Comparison of ENCODE assay signal across 10 cellular contexts in genomic region chr1:10511494-10511885, GRCh38. TPM values are rescaled to one million over a fixed set of nuclear protein-coding genes. Genes with fewer than 3 reads are reported as not detected.
A peak's percentile ranks its signal among the peaks of the same experiment; 100 is the strongest.
DNase-seq lines count a peak whose midpoint lies in the region; ATAC-seq and TF ChIP-seq lines count a peak whose summit lies in the region.
"Had no signal": no experiment of that assay in that cellular context is flagged by ENCODE, and none has a peak within 500 bp of the region (broad histone marks: within the 10 kb centered on the region; RNA-seq: fewer than 3 reads in every experiment).

No MANE protein-coding gene starts in this region.

- no peak for TF ChIP-seq EP300 in suprapubic skin (IDR thresholded peaks at IDR 0.05)

- H3K9me3 ChIP-seq in suprapubic skin: no peaks in the 10 kb centered on the region
- no peaks in the 10 kb centered on the region for H3K9me3 ChIP-seq in tibial artery

- H3K27ac Mint-ChIP-seq in activated T-cell treated with anti-CD3 and anti-CD28 coated beads, Interleukin-2, amount 50 U/mL, for 24 hours: peak overlapping the region; percentile 91
- peak overlapping the region; percentile 93 to 100 (median 98) for H3K27ac Mint-ChIP-seq in immature natural killer cell

- no peak for TF ChIP-seq CTCF in WI38 (IDR thresholded peaks at IDR 0.05; ENCODE audit: low read depth, low read length)
- TF ChIP-seq CTCF in suprapubic skin (IDR thresholded peaks at IDR 0.05): no peak
- no peak for TF ChIP-seq CTCF in tibial artery (IDR thresholded peaks at IDR 0.05)

- peak overlapping the region; percentile 60 for H3K4me3 Mint-ChIP-seq in activated T-cell treated with anti-CD3 and anti-CD28 coated beads, Interleukin-2, amount 50 U/mL, for 24 hours
- H3K4me3 Mint-ChIP-seq in immature natural killer cell: peak overlapping the region; percentile 77 to 91 (median 84)

- H3K4me1 ChIP-seq in suprapubic skin (peaks cover 60% of the 10 kb centered on the region), tibial artery (peaks cover 0 to 33% (median 25%) of the 10 kb centered on the region in 4 donors)

- H3K9me3 Mint-ChIP-seq in activated T-cell treated with anti-CD3 and anti-CD28 coated beads, Interleukin-2, amount 50 U/mL, for 24 hours: no peaks in the 10 kb centered on the region
- H3K9me3 Mint-ChIP-seq in immature natural killer cell: no peaks in the 10 kb centered on the region

- H3K4me3 ChIP-seq in WI38 (ENCODE audit: low read depth, low read length) (peak overlapping the region; percentile 21), suprapubic skin (no peak overlapping the region), tibial artery (no peak overlapping the region)

- H3K4me1 Mint-ChIP-seq in activated T-cell treated with anti-CD3 and anti-CD28 coated beads, Interleukin-2, amount 50 U/mL, for 24 hours (ENCODE audit: low read depth): peaks cover 87% of the 10 kb centered on the region
- peaks cover 76 to 81% of the 10 kb centered on the region in 2 donors for H3K4me1 Mint-ChIP-seq in immature natural killer cell

- H3K36me3 ChIP-seq in suprapubic skin (no peaks in the 10 kb centered on the region), tibial artery (no peaks in the 10 kb centered on the region)

- H3K27me3 ChIP-seq in suprapubic skin (no peaks in the 10 kb centered on the region), tibial artery (no peaks in the 10 kb centered on the region)

- TF ChIP-seq POLR2A in suprapubic skin (IDR thresholded peaks at IDR 0.05): no peak

- 53% methylated on average over 3 of the region's 3 CpGs for WGBS in suprapubic skin

- no peak for DNase-seq in activated T-cell treated with anti-CD3 and anti-CD28 coated beads, Interleukin-2, amount 50 U/mL, for 24 hours
- DNase-seq in activated T-cell treated with anti-CD3 and anti-CD28 coated beads for 4 hours: no peak
- DNase-seq in immature natural killer cell: no peak
- DNase-seq in suprapubic skin (ENCODE audit: low spot score in 2 of 2): no peak
- no peak for DNase-seq in tibial artery
- DNase-seq: anterior cingulate cortex, right cardiac atrium had no signal

- no peak for ATAC-seq in GM21367 (IDR thresholded peaks at IDR 0.05; ENCODE audit: unreplicated experiment)
- no peak for ATAC-seq in HG02973 (IDR thresholded peaks at IDR 0.05; ENCODE audit: unreplicated experiment)

- H3K27ac ChIP-seq in suprapubic skin (peak overlapping the region; percentile 59), tibial artery (no peak overlapping the region)

- intact Hi-C loops in tibial artery (cut with DNase I; ENCODE audit: low total_unique reads): loop anchor here (5.0 to 10.0 kb wide), 3 partner anchors 113 to 433 kb away; partner anchors contain the start of gene CASZ1

- no peaks in the 10 kb centered on the region for H3K27me3 Mint-ChIP-seq in activated T-cell treated with anti-CD3 and anti-CD28 coated beads, Interleukin-2, amount 50 U/mL, for 24 hours
- peaks cover 5 to 11% (median 8%) of the 10 kb centered on the region in 3 donors for H3K27me3 Mint-ChIP-seq in immature natural killer cell (ENCODE audit: low read depth in 3 of 3)

- peaks cover 4% of the 10 kb centered on the region for H3K36me3 Mint-ChIP-seq in activated T-cell treated with anti-CD3 and anti-CD28 coated beads, Interleukin-2, amount 50 U/mL, for 24 hours (ENCODE audit: low read depth)
- no peaks in the 10 kb centered on the region for H3K36me3 Mint-ChIP-seq in immature natural killer cell

RNA-seq across cellular contexts. Expression of gene PEX14, which starts 36.7 kb away (rescaled TPM):
- polyA plus RNA-seq in immature natural killer cell: 1 to 10 TPM; 2.0 to 7.5 (median 4.1) TPM
- total RNA-seq in suprapubic skin: 10 to 100 TPM; 14.6 to 19.0 (median 17.6) TPM

RNA-seq across cellular contexts. Expression of gene DFFA, which starts 39.2 kb away (rescaled TPM):
- polyA plus RNA-seq in immature natural killer cell: 10 to 100 TPM; 24.9 to 37.6 (median 28.6) TPM
- 10 to 100 TPM; 16.4 to 21.3 (median 20.2) TPM for total RNA-seq in suprapubic skin
